In genomic region chr7:138185132-138185908, GRCh38 we compare ENCODE assay signal across 20 cellular contexts.
"Had no signal": no experiment of that assay in that cellular context is flagged by ENCODE, and none has a peak within 500 bp of the region (broad histone marks: within the 10 kb centered on the region; RNA-seq: fewer than 3 reads in every experiment).

No MANE protein-coding gene starts in this region.

- H3K27ac ChIP-seq: gastrocnemius medialis, psoas muscle, skin epidermis had no signal

- H3K4me3 ChIP-seq: gastrocnemius medialis, heart right ventricle, psoas muscle, skin epidermis had no signal

- H3K27ac Mint-ChIP-seq: mesothelial cell of epicardium, natural killer cell had no signal

- H3K27me3 ChIP-seq: gastrocnemius medialis, heart right ventricle had no signal

- H3K36me3 Mint-ChIP-seq: natural killer cell had no signal

- ATAC-seq: esophagus mucosa, gastrocnemius medialis, heart right ventricle, left lobe of liver, natural killer cell, psoas muscle, sciatic nerve had no signal

- FAIRE-seq: endometrium, islet of Langerhans had no signal

- H3K4me1 ChIP-seq: gastrocnemius medialis, psoas muscle had no signal

- H3K9me3 ChIP-seq: gastrocnemius medialis had no signal

- H3K4me1 Mint-ChIP-seq: mesothelial cell of epicardium, natural killer cell had no signal

- H3K36me3 ChIP-seq: gastrocnemius medialis, heart right ventricle had no signal

- DNase-seq: effector memory CD4-positive, alpha-beta T cell; gastrocnemius medialis; heart right ventricle; hypothalamus; kidney glomerular epithelial cell; mammary epithelial cell; natural killer cell; psoas muscle; retina; stimulated activated CD4-positive, alpha-beta T cell treated with anti-CD3 and anti-CD28 coated beads, Interleukin-12 subunit alpha, Interleukin-12 subunit beta, amount 100 ng/mL, for 4 hours; stimulated activated CD4-positive, alpha-beta T cell treated with anti-CD3 and anti-CD28 coated beads, Interleukin-2, amount 100 ng/mL, for 48 hours; stimulated activated naive CD4-positive, alpha-beta T cell treated with Interleukin-2 at 50 U/mL for 16 hours; trophoblast cell had no signal

- H3K4me3 Mint-ChIP-seq: mesothelial cell of epicardium, natural killer cell had no signal
